Comparison of ENCODE assay signal across 9 cellular contexts in genomic region chr1:156641761-156642264, GRCh38. TPM values are rescaled to one million over a fixed set of nuclear protein-coding genes. Genes with fewer than 3 reads are reported as not detected.
A peak's percentile ranks its signal among the peaks of the same experiment; 100 is the strongest.
DNase-seq lines count a peak whose midpoint lies in the region; ATAC-seq and TF ChIP-seq lines count a peak whose summit lies in the region.
"Had no signal": no experiment of that assay in that cellular context is flagged by ENCODE, and none has a peak within 500 bp of the region (broad histone marks: within the 10 kb centered on the region; RNA-seq: fewer than 3 reads in every experiment).

BCAN (plus strand) TSS chr1:156642117; CDS start chr1:156646055, 3,938 bp downstream.

- H3K4me1 ChIP-seq in right atrium auricular region = peaks cover 0 to 19% of the 10 kb centered on the region in 2 donors
- H3K4me1 ChIP-seq in gastrocnemius medialis = peaks cover 14 to 31% of the 10 kb centered on the region in 2 donors
- H3K4me1 ChIP-seq: A549 had no signal

- peaks cover 42% of the 10 kb centered on the region for H3K4me1 Mint-ChIP-seq in activated T-helper 1 cell treated with anti-CD3 and anti-CD28 coated beads, Interleukin-12 subunit alpha, Interleukin-12 subunit beta, Interleukin-2, Interleukin-4 antibody, amounts not matched to agents 30 ng/mL and 10 ng/mL and 1 ng/mL, durations not matched to agents 14 hours and 24 hours and 36 hours (ENCODE audit: low read depth)

- peak within 1 kb of the TSS; percentile 45 for H3K4me3 Mint-ChIP-seq in activated T-helper 1 cell treated with anti-CD3 and anti-CD28 coated beads, Interleukin-12 subunit alpha, Interleukin-12 subunit beta, Interleukin-2, Interleukin-4 antibody, amounts not matched to agents 30 ng/mL and 10 ng/mL and 1 ng/mL, durations not matched to agents 14 hours and 24 hours and 36 hours

- no peaks in the 10 kb centered on the region for H3K9me3 Mint-ChIP-seq in activated T-helper 1 cell treated with anti-CD3 and anti-CD28 coated beads, Interleukin-12 subunit alpha, Interleukin-12 subunit beta, Interleukin-2, Interleukin-4 antibody, amounts not matched to agents 30 ng/mL and 10 ng/mL and 1 ng/mL, durations not matched to agents 14 hours and 24 hours and 36 hours

- ATAC-seq in gastrocnemius medialis (no peak), HG03095 (IDR thresholded peaks at IDR 0.05; ENCODE audit: unreplicated experiment) (no peak)
- ATAC-seq: A549 had no signal

- H3K9me3 ChIP-seq in right atrium auricular region (no peaks in the 10 kb centered on the region), gastrocnemius medialis (no peaks in the 10 kb centered on the region)
- H3K9me3 ChIP-seq: A549 had no signal

- no peak for TF ChIP-seq CTCF in right atrium auricular region (IDR thresholded peaks at IDR 0.05)
- no peak for TF ChIP-seq CTCF in gastrocnemius medialis (IDR thresholded peaks at IDR 0.05 in 4 of 5, conservative IDR thresholded peaks at IDR 0.05 in 1 of 5)

- H3K27me3 ChIP-seq in right atrium auricular region = peaks cover 3 to 13% of the 10 kb centered on the region in 2 donors
- peaks cover 28 to 35% (median 29%) of the 10 kb centered on the region in 3 donors for H3K27me3 ChIP-seq in gastrocnemius medialis

- H3K27me3 Mint-ChIP-seq in activated T-helper 1 cell treated with anti-CD3 and anti-CD28 coated beads, Interleukin-12 subunit alpha, Interleukin-12 subunit beta, Interleukin-2, Interleukin-4 antibody, amounts not matched to agents 30 ng/mL and 10 ng/mL and 1 ng/mL, durations not matched to agents 14 hours and 24 hours and 36 hours (ENCODE audit: insufficient read depth) = peaks cover 72% of the 10 kb centered on the region

- peaks cover 5% of the 10 kb centered on the region for H3K36me3 Mint-ChIP-seq in activated T-helper 1 cell treated with anti-CD3 and anti-CD28 coated beads, Interleukin-12 subunit alpha, Interleukin-12 subunit beta, Interleukin-2, Interleukin-4 antibody, amounts not matched to agents 30 ng/mL and 10 ng/mL and 1 ng/mL, durations not matched to agents 14 hours and 24 hours and 36 hours (ENCODE audit: low read depth)

- H3K4me3 ChIP-seq in right atrium auricular region = peak within 1 kb of the TSS; percentile 32 to 46
- H3K4me3 ChIP-seq in gastrocnemius medialis = peak within 1 kb of the TSS; percentile 45 to 54 (median 48)
- H3K4me3 ChIP-seq: A549 had no signal

- H3K36me3 ChIP-seq in right atrium auricular region (no peaks in the 10 kb centered on the region), gastrocnemius medialis (no peaks in the 10 kb centered on the region)

- DNase-seq in DMS79 treated with DMSO at 0.1 percent for 48 hours (lab: John Stamatoyannopoulos, UW) = peak; percentile 27
- no peak for DNase-seq in DMS79 (lab: John Stamatoyannopoulos, UW)
- DNase-seq in activated T-helper 1 cell treated with anti-CD3 and anti-CD28 coated beads, Interleukin-12 subunit alpha, Interleukin-12 subunit beta, Interleukin-2, Interleukin-4 antibody, amounts not matched to agents 30 ng/mL and 10 ng/mL and 1 ng/mL, durations not matched to agents 14 hours and 24 hours and 36 hours (ENCODE audit: low spot score) = no peak
- no peak for DNase-seq in right atrium auricular region (ENCODE audit: low spot score)
- no peak for DNase-seq in gastrocnemius medialis
- no peak for DNase-seq in NCI-H1436 treated with DMSO at 0.1 percent for 48 hours (lab: John Stamatoyannopoulos, UW)
- DNase-seq in dermis blood vessel endothelial cell = no peak

- no peak within 1 kb of the TSS for H3K27ac ChIP-seq in right atrium auricular region
- H3K27ac ChIP-seq in gastrocnemius medialis = no peak within 1 kb of the TSS
- H3K27ac ChIP-seq: A549 had no signal

- no peak within 1 kb of the TSS for H3K27ac Mint-ChIP-seq in activated T-helper 1 cell treated with anti-CD3 and anti-CD28 coated beads, Interleukin-12 subunit alpha, Interleukin-12 subunit beta, Interleukin-2, Interleukin-4 antibody, amounts not matched to agents 30 ng/mL and 10 ng/mL and 1 ng/mL, durations not matched to agents 14 hours and 24 hours and 36 hours

- in situ Hi-C loops in gastrocnemius medialis (cut with MboI; ENCODE audit: low sequenced_read_pairs in 4 of 4) = no loop called here

- TF ChIP-seq POLR2A in gastrocnemius medialis (IDR thresholded peaks at IDR 0.05) = no peak

- intact Hi-C loops in activated T-helper 1 cell treated with anti-CD3 and anti-CD28 coated beads, Interleukin-12 subunit alpha, Interleukin-12 subunit beta, Interleukin-2, Interleukin-4 antibody, amounts not matched to agents 30 ng/mL and 10 ng/mL and 1 ng/mL, durations not matched to agents 14 hours and 24 hours and 36 hours (cut with micrococcal nuclease) = no loop called here
- intact Hi-C loops in gastrocnemius medialis (cut with DNase I; ENCODE audit: low total_unique reads) = no loop called here

RNA-seq across cellular contexts. Expression of gene BCAN, which starts in this region (rescaled TPM):
- total RNA-seq in activated T-helper 1 cell treated with anti-CD3 and anti-CD28 coated beads, Interleukin-12 subunit alpha, Interleukin-12 subunit beta, Interleukin-2, Interleukin-4 antibody, amounts not matched to agents 30 ng/mL and 10 ng/mL and 1 ng/mL, durations not matched to agents 14 hours and 24 hours and 36 hours = not detected in 2 replicates
- total RNA-seq in right atrium auricular region = not detected
- under 1 TPM in 2 of 4 donors, not detected in 2; 0.26 to 0.29 TPM for total RNA-seq in gastrocnemius medialis
- not detected in 2 replicates for total RNA-seq in dermis blood vessel endothelial cell
